8 cellular contexts compared by ENCODE assay signal in the genomic region with DNA sequence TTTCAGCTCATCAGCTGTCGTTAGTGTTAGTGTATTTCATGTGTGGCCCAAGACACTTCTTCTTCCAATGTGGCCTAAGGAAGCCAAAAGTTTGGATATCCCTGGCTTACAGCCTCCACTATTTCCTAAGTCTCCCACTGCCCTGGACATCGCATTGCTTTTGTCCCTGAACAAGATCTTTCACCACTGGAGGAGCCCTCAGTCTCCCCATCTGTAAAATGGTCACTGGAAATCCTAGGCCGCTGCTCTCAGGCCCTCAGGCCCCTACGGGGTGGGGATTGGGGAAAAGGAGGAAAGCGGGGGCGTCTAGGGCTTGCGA.
A peak's percentile ranks its signal among the peaks of the same experiment; 100 is the strongest.
DNase-seq lines count a peak whose midpoint lies in the region; ATAC-seq and TF ChIP-seq lines count a peak whose summit lies in the region.

No MANE protein-coding gene starts in this region.

- H3K4me1 ChIP-seq in BLaER1 treated with 17β-estradiol and CSF1 and Interleukin-3, amounts not matched to agents 10 nM and 100 nM = peaks cover 10 to 43% (median 39%) of the 10 kb centered on the region in 10 experiments
- H3K4me1 ChIP-seq in NT2/D1 (ENCODE audit: insufficient read depth, insufficient read length) (peaks cover 31% of the 10 kb centered on the region), neutrophil (ENCODE audit: control insufficient read depth in 1 of 2, insufficient read depth in 1 of 2, low read depth in 1 of 2, low read length in 1 of 2) (peaks cover 12 to 18% of the 10 kb centered on the region in 2 experiments)
- peaks cover 33% of the 10 kb centered on the region for H3K4me1 ChIP-seq in effector memory CD4-positive, alpha-beta T cell (ENCODE audit: control insufficient read depth, insufficient read depth, low read length, poor library complexity, severe bottlenecking)

- H4K20me1 ChIP-seq in BLaER1 treated with 17β-estradiol and CSF1 and Interleukin-3, amounts not matched to agents 10 nM and 100 nM = peaks cover 0 to 19% (median 14%) of the 10 kb centered on the region in 11 experiments; a peak in 13 of 22 replicates

- peaks cover 0 to 12% (median 0%) of the 10 kb centered on the region in 11 experiments; a peak in 7 of 22 replicates for H3K27me3 ChIP-seq in BLaER1 treated with 17β-estradiol and CSF1 and Interleukin-3, amounts not matched to agents 10 nM and 100 nM
- H3K27me3 ChIP-seq in NT2/D1 (ENCODE audit: insufficient read depth, insufficient read length) = no peaks in the 10 kb centered on the region
- H3K27me3 ChIP-seq in effector memory CD4-positive, alpha-beta T cell (replicated peaks; ENCODE audit: control insufficient read depth, insufficient read depth, low read length, poor library complexity, severe bottlenecking) = no peaks in the 10 kb centered on the region
- peaks cover 25% of the 10 kb centered on the region for H3K27me3 ChIP-seq in neutrophil

- TF ChIP-seq CTCF in neutrophil (IDR thresholded peaks at IDR 0.05) = no peak

- no peak overlapping the region for H3K27ac ChIP-seq in BLaER1 treated with 17β-estradiol and CSF1 and Interleukin-3, amounts not matched to agents 10 nM and 100 nM
- peak overlapping the region; percentile 66 for H3K27ac ChIP-seq in effector memory CD4-positive, alpha-beta T cell (ENCODE audit: insufficient read depth, low read length, poor library complexity, severe bottlenecking)
- no peak overlapping the region for H3K27ac ChIP-seq in neutrophil

- peak overlapping the region in 1 of 11 experiments; percentile 80; a peak in 1 of 22 replicates for H3K9ac ChIP-seq in BLaER1 treated with 17β-estradiol and CSF1 and Interleukin-3, amounts not matched to agents 10 nM and 100 nM
- peak overlapping the region; percentile 50 for H3K9ac ChIP-seq in NT2/D1 (ENCODE audit: insufficient read length, low read depth)

- DNase-seq in NT2/D1 (ENCODE audit: low read depth, low spot score) = no peak
- no peak for DNase-seq in effector memory CD4-positive, alpha-beta T cell
- no peak for DNase-seq in KG1 (lab: John Stamatoyannopoulos, UW)
- no peak for DNase-seq in anterior cingulate cortex (lab: John Stamatoyannopoulos, UW)

- H3K4me3 ChIP-seq in BLaER1 treated with 17β-estradiol and CSF1 and Interleukin-3, amounts not matched to agents 10 nM and 100 nM = peak overlapping the region in 9 of 10 experiments; percentile 79 to 91 (median 85); a peak in 13 of 20 replicates
- H3K4me3 ChIP-seq in NT2/D1 (ENCODE audit: insufficient read length, low read depth) (peak overlapping the region; percentile 15), neutrophil (ENCODE audit: low read depth in 1 of 2, low read length in 1 of 2) (peak overlapping the region; percentile 60 to 61)
- peak overlapping the region; percentile 93 for H3K4me3 ChIP-seq in effector memory CD4-positive, alpha-beta T cell (ENCODE audit: insufficient read depth, low read depth, low read length, poor library complexity, severe bottlenecking)

- no peaks in the 10 kb centered on the region for H3K9me3 ChIP-seq in BLaER1 treated with 17β-estradiol and CSF1 and Interleukin-3, amounts not matched to agents 10 nM and 100 nM (replicated peaks in 1 of 11)
- H3K9me3 ChIP-seq in NT2/D1 (ENCODE audit: insufficient read depth, low read length) (no peaks in the 10 kb centered on the region), neutrophil (no peaks in the 10 kb centered on the region)
- H3K9me3 ChIP-seq in effector memory CD4-positive, alpha-beta T cell (ENCODE audit: control insufficient read depth, low read length) = no peaks in the 10 kb centered on the region

- no peaks in the 10 kb centered on the region for H3K36me3 ChIP-seq in BLaER1 treated with 17β-estradiol and CSF1 and Interleukin-3, amounts not matched to agents 10 nM and 100 nM
- peaks cover 7% of the 10 kb centered on the region for H3K36me3 ChIP-seq in NT2/D1 (ENCODE audit: insufficient read depth, insufficient read length, low read length)
- H3K36me3 ChIP-seq in effector memory CD4-positive, alpha-beta T cell (ENCODE audit: control insufficient read depth, insufficient read depth, low read length) = no peaks in the 10 kb centered on the region
- H3K36me3 ChIP-seq in neutrophil = no peaks in the 10 kb centered on the region

- H3K4me2 ChIP-seq in BLaER1 treated with 17β-estradiol and CSF1 and Interleukin-3, amounts not matched to agents 10 nM and 100 nM = peak overlapping the region in 9 of 11 experiments; percentile 49 to 100 (median 100); a peak in 10 of 22 replicates

- ATAC-seq in HG03342 (IDR thresholded peaks at IDR 0.05; ENCODE audit: unreplicated experiment) (no peak), HG02642 (IDR thresholded peaks at IDR 0.05; ENCODE audit: poor library complexity, unreplicated experiment) (no peak)

Comparison
In these comparisons a context has a peak if more than half of its experiments do, and no peak if none do; other contexts are left out.
1. H3K4me3 ChIP-seq: peak in every context shown above with its lines; median percentile 93 in effector memory CD4-positive, alpha-beta T cell; 85 in BLaER1 treated with 17β-estradiol and CSF1 and Interleukin-3, amounts not matched to agents 10 nM and 100 nM; 60 in neutrophil; 15 in NT2/D1.